8 cellular contexts compared by ENCODE assay signal in the genomic region with DNA sequence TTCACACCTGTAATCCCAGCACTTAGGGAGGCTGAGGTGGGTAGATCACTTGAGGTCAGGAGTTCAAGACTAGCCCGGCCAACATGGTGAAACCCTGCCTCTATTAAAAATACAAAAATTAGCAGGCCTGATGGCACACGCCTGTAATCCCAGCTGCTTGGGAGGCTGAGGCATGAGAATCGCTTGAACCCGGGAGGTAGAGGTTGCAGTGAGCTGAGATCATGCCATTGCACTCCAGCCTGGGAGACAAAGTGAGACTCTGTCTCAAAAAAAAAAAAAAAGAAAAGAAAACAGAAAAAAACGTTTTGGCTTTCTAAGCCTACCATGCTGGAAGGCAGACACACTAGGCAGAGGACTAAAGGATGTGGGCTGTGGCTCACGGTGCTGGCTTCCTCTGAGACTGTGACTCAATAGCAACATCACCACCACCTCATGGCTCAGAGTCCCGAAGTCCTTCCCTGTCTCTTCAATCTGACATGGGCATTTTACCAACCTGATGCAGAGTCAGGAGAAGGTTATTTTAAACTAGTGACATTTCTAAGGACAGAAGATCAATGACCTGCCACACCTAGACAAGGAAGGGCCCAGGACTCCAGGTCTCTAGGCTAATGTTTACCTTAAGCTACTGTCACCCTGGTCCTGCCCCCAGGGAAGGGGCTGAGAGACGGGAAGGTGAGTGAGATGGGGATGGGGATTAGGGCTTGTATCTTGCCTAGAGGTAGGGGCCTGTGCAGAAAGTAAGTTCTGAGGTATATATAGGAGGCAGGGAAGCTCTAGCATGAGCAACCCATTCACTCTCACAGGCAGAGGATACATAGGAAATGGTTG. TPM values are rescaled to one million over a fixed set of nuclear protein-coding genes. Genes with fewer than 3 reads are reported as not detected.
DNase-seq lines count a peak whose midpoint lies in the region; ATAC-seq and TF ChIP-seq lines count a peak whose summit lies in the region.

No MANE protein-coding gene starts in this region.

- CTCF ChIA-PET in AG04449 (lab: Yijun Ruan, JAX) = interaction anchor here (3.4 kb wide), 1 partner anchor 55 kb away, joined by 10 read pairs; no protein-coding TSS in a partner anchor

- TF ChIP-seq CTCF in AG04449 (IDR thresholded peaks at IDR 0.05; ENCODE audit: insufficient read depth, low read length, missing control alignments) = no peak

- POLR2A ChIA-PET in AG04449 (lab: Yijun Ruan, JAX) = no interaction called here

- peak; percentile 24 for DNase-seq in AG04449 (ENCODE audit: low read depth, low spot score)
- DNase-seq in LHCN-M2 (ENCODE audit: low read depth) = peak; percentile 81
- peak; percentile 52 for DNase-seq in activated T-cell treated with anti-CD3 and anti-CD28 coated beads for 4 hours
- peak; percentile 18 for DNase-seq in foreskin melanocyte
- peak; percentile 62 to 77 (median 69) for DNase-seq in stimulated activated CD4-positive, alpha-beta T cell treated with anti-CD3 and anti-CD28 coated beads, TNF-alpha, amount 100 ng/mL, for 48 hours (ENCODE audit: low read depth in 3 of 3)
- no peak for DNase-seq in KBM-7

- H3K4me3 ChIP-seq in AG04449 (ENCODE audit: low read depth, low read length) = no peak overlapping the region

- in situ Hi-C loops in KBM-7 (cut with MboI; ENCODE audit: low pct_unique_long_range_greater_than_20kb, low sequenced_read_pairs) = no loop called here

- ATAC-seq in GM21381 (IDR thresholded peaks at IDR 0.05; ENCODE audit: unreplicated experiment) (peak; percentile 63), GM19324 (IDR thresholded peaks at IDR 0.05; ENCODE audit: low FRiP score, unreplicated experiment) (no peak)

RNA-seq across cellular contexts. Expression of a gene that starts 3.7 kb away (rescaled TPM):
- 0.19 and 0.40 TPM in 2 replicates for total RNA-seq in LHCN-M2 (2014; rRNA removed)
- polyA plus RNA-seq in LHCN-M2 (2012) = 1.9 TPM

RNA-seq across cellular contexts. Expression of a gene that starts 12.0 kb away (rescaled TPM):
- total RNA-seq in LHCN-M2 (2014; rRNA removed) = not detected in 2 replicates
- not detected for polyA plus RNA-seq in LHCN-M2 (2012)

RNA-seq across cellular contexts. Expression of a gene that starts 19.5 kb away (rescaled TPM):
- 10.9 and 13.5 TPM in 2 replicates for total RNA-seq in LHCN-M2 (2014; rRNA removed)
- polyA plus RNA-seq in LHCN-M2 (2012) = 14.8 TPM

RNA-seq across cellular contexts. Expression of a gene that starts 23.8 kb away (rescaled TPM):
- 79.2 and 92.7 TPM in 2 replicates for total RNA-seq in LHCN-M2 (2014; rRNA removed)
- polyA plus RNA-seq in LHCN-M2 (2012) = 108 TPM

RNA-seq across cellular contexts. Expression of a gene that starts 54.9 kb away (rescaled TPM):
- total RNA-seq in LHCN-M2 (2014; rRNA removed) = 3.7 and 4.1 TPM in 2 replicates
- 8.0 TPM for polyA plus RNA-seq in LHCN-M2 (2012)
